20 cellular contexts compared by ENCODE assay signal in genomic region chr5:172885594-172886340, GRCh38. TPM values are rescaled to one million over a fixed set of nuclear protein-coding genes. Genes with fewer than 3 reads are reported as not detected.
DNase-seq lines count a peak whose midpoint lies in the region; ATAC-seq and TF ChIP-seq lines count a peak whose summit lies in the region.
"Had no signal": no experiment of that assay in that cellular context is flagged by ENCODE, and none has a peak within 500 bp of the region (broad histone marks: within the 10 kb centered on the region; RNA-seq: fewer than 3 reads in every experiment).

No MANE protein-coding gene starts in this region.

- no peak for TF ChIP-seq EP300 in gastroesophageal sphincter (IDR thresholded peaks at IDR 0.05)

- intact Hi-C loops in Right ventricle myocardium inferior (cut with DNase I) (no loop called here), cardiac septum (cut with DNase I) (no loop called here), uterus (cut with DNase I; ENCODE audit: low total_unique reads) (no loop called here)

- peaks cover 0 to 15% of the 10 kb centered on the region in 2 donors for H3K36me3 ChIP-seq in gastroesophageal sphincter
- H3K36me3 ChIP-seq in neutrophil: peaks cover 7% of the 10 kb centered on the region
- no peaks in the 10 kb centered on the region for H3K36me3 ChIP-seq in uterus
- H3K36me3 ChIP-seq: ovary had no signal

- DNase-seq in Right ventricle myocardium inferior (ENCODE audit: missing footprints): peak; percentile 79
- no peak for DNase-seq in cardiac septum (ENCODE audit: low spot score)
- no peak for DNase-seq in uterus
- no peak for DNase-seq in amniotic stem cell (lab: John Stamatoyannopoulos, UW)
- no peak for DNase-seq in effector memory CD8-positive, alpha-beta T cell
- DNase-seq: 8988T; activated CD4-positive, alpha-beta memory T cell treated with anti-CD3 and anti-CD28 coated beads for 36 hours; activated effector memory CD4-positive, alpha-beta T cell treated with anti-CD3 and anti-CD28 coated beads, Interleukin-2, amount 50 U/mL, for 16 hours; Calu3; effector CD4-positive, alpha-beta T cell; GDM1; NCI-H1048; NCI-H2171 had no signal

- no peak for ATAC-seq in Right ventricle myocardium inferior
- ATAC-seq in gastroesophageal sphincter: no peak
- ATAC-seq in effector memory CD8-positive, alpha-beta T cell (replicated peaks): no peak
- no peak for ATAC-seq in GM19328 (IDR thresholded peaks at IDR 0.05; ENCODE audit: unreplicated experiment)
- ATAC-seq: SK-N-SH treated with all-trans-retinoic acid at 6 μM for 48 hours had no signal

- H3K4me1 Mint-ChIP-seq in effector memory CD8-positive, alpha-beta T cell (ENCODE audit: low read depth in 2 of 2): peaks cover 17 to 20% of the 10 kb centered on the region in 2 donors

- TF ChIP-seq CTCF in gastroesophageal sphincter (IDR thresholded peaks at IDR 0.05) (no peak), neutrophil (IDR thresholded peaks at IDR 0.05) (no peak), uterus (IDR thresholded peaks at IDR 0.05) (no peak)

- peak overlapping the region in 1 of 2 donors; percentile 62 for H3K27ac Mint-ChIP-seq in effector memory CD8-positive, alpha-beta T cell
- H3K27ac Mint-ChIP-seq: activated CD4-positive, alpha-beta memory T cell treated with anti-CD3 and anti-CD28 coated beads for 36 hours had no signal

- no peaks in the 10 kb centered on the region for H3K9me3 Mint-ChIP-seq in effector memory CD8-positive, alpha-beta T cell
- H3K9me3 Mint-ChIP-seq: activated CD4-positive, alpha-beta memory T cell treated with anti-CD3 and anti-CD28 coated beads for 36 hours had no signal

- no peak overlapping the region for H3K4me3 Mint-ChIP-seq in effector memory CD8-positive, alpha-beta T cell
- H3K4me3 Mint-ChIP-seq: activated CD4-positive, alpha-beta memory T cell treated with anti-CD3 and anti-CD28 coated beads for 36 hours had no signal

- H3K4me1 ChIP-seq in gastroesophageal sphincter (peaks cover 10 to 73% (median 27%) of the 10 kb centered on the region in 3 donors), neutrophil (ENCODE audit: control insufficient read depth in 1 of 2, insufficient read depth in 1 of 2, low read depth in 1 of 2, low read length in 1 of 2) (peaks cover 31 to 35% of the 10 kb centered on the region in 2 experiments), uterus (peaks cover 0 to 6% of the 10 kb centered on the region in 2 donors)

- TF ChIP-seq POLR2A in gastroesophageal sphincter (IDR thresholded peaks at IDR 0.05) (no peak), uterus (IDR thresholded peaks at IDR 0.05) (no peak)

- H3K9me3 ChIP-seq in gastroesophageal sphincter: no peaks in the 10 kb centered on the region
- no peaks in the 10 kb centered on the region for H3K9me3 ChIP-seq in neutrophil
- no peaks in the 10 kb centered on the region for H3K9me3 ChIP-seq in uterus
- H3K9me3 ChIP-seq: ovary, suprapubic skin had no signal

- peaks cover 16% of the 10 kb centered on the region for H3K36me3 Mint-ChIP-seq in effector memory CD8-positive, alpha-beta T cell (ENCODE audit: insufficient read depth)

- 79 to 94% methylated on average over 8 to 18 of the region's 23 CpGs for WGBS in gastroesophageal sphincter (ENCODE audit: low coverage in 1 of 2), 2 donors

- H3K27me3 Mint-ChIP-seq in effector memory CD8-positive, alpha-beta T cell: no peaks in the 10 kb centered on the region
- H3K27me3 Mint-ChIP-seq: activated CD4-positive, alpha-beta memory T cell treated with anti-CD3 and anti-CD28 coated beads for 36 hours had no signal

- H3K27ac ChIP-seq in gastroesophageal sphincter: peak overlapping the region; percentile 93 to 96 (median 95)
- H3K27ac ChIP-seq in neutrophil: peak overlapping the region; percentile 94
- peak overlapping the region; percentile 90 to 95 for H3K27ac ChIP-seq in uterus

- H3K27me3 ChIP-seq in gastroesophageal sphincter: no peaks in the 10 kb centered on the region
- no peaks in the 10 kb centered on the region for H3K27me3 ChIP-seq in neutrophil
- H3K27me3 ChIP-seq in uterus: no peaks in the 10 kb centered on the region
- H3K27me3 ChIP-seq: ovary, suprapubic skin had no signal

- H3K4me3 ChIP-seq in gastroesophageal sphincter: no peak overlapping the region
- H3K4me3 ChIP-seq in neutrophil (ENCODE audit: low read depth in 1 of 2, low read length in 1 of 2): peak overlapping the region in 1 of 2 experiments; percentile 49
- no peak overlapping the region for H3K4me3 ChIP-seq in uterus
- H3K4me3 ChIP-seq: lung, ovary, suprapubic skin had no signal

RNA-seq across cellular contexts. Expression of gene ERGIC1, which starts 51.7 kb away (rescaled TPM):
- total RNA-seq in Right ventricle myocardium inferior (74.8 TPM), cardiac septum (76.9 TPM), gastroesophageal sphincter (100 to 1,000 TPM; 116 to 172 (median 144) TPM), uterus (100 to 1,000 TPM in 1 of 4 donors, 10 to 100 TPM in 3; 34.8 to 130 (median 67.7) TPM)
